8 cellular contexts compared by ENCODE assay signal in genomic region chrX:21374994-21375794, GRCh38. TPM values are rescaled to one million over a fixed set of nuclear protein-coding genes. Genes with fewer than 3 reads are reported as not detected.
A peak's percentile ranks its signal among the peaks of the same experiment; 100 is the strongest.
DNase-seq lines count a peak whose midpoint lies in the region; ATAC-seq and TF ChIP-seq lines count a peak whose summit lies in the region.

No MANE protein-coding gene starts in this region.

- DNase-seq in activated CD4-positive, alpha-beta T cell treated with anti-CD3 and anti-CD28 coated beads for 36 hours, result peak; percentile 21
- DNase-seq in activated CD4-positive, alpha-beta T cell treated with anti-CD3 and anti-CD28 coated beads for 1 hour, result no peak
- DNase-seq in ascending aorta (ENCODE audit: low spot score in 2 of 2) (peak in 1 of 2 donors; percentile 50), left lobe of liver (ENCODE audit: low spot score) (no peak), tibial nerve (ENCODE audit: low spot score in 2 of 2) (no peak), UCSD-AML1 (lab: John Stamatoyannopoulos, UW; ENCODE audit: unreplicated experiment) (no peak)
- DNase-seq in central memory CD4-positive, alpha-beta T cell, result no peak

- no peak for TF ChIP-seq EP300 in tibial nerve (IDR thresholded peaks at IDR 0.05)

- H3K36me3 Mint-ChIP-seq in activated CD4-positive, alpha-beta T cell treated with anti-CD3 and anti-CD28 coated beads for 36 hours (ENCODE audit: low read depth), result no peaks in the 10 kb centered on the region

- POLR2A ChIA-PET in activated CD4-positive, alpha-beta T cell treated with anti-CD3 and anti-CD28 coated beads for 36 hours (lab: Charles Lee), result interaction anchor here (0.6 to 0.8 kb wide), 2 partner anchors 8 to 688 kb away, joined by 3 to 4 read pairs; no protein-coding TSS in a partner anchor

- H3K4me3 Mint-ChIP-seq in activated CD4-positive, alpha-beta T cell treated with anti-CD3 and anti-CD28 coated beads for 36 hours, result peak overlapping the region; percentile 87

- H3K36me3 ChIP-seq in ascending aorta, result no peaks in the 10 kb centered on the region
- H3K36me3 ChIP-seq in tibial nerve, result no peaks in the 10 kb centered on the region

- no peak overlapping the region for H3K27ac ChIP-seq in ascending aorta
- H3K27ac ChIP-seq in tibial nerve, result peak overlapping the region in 3 of 4 donors; percentile 56 to 87 (median 65)

- WGBS in tibial nerve, 2 donors, result 4 to 27% methylated on average over 7 to 46 of the region's 48 CpGs

- H3K27me3 Mint-ChIP-seq in activated CD4-positive, alpha-beta T cell treated with anti-CD3 and anti-CD28 coated beads for 36 hours, result no peaks in the 10 kb centered on the region

- peak overlapping the region; percentile 74 for H3K27ac Mint-ChIP-seq in activated CD4-positive, alpha-beta T cell treated with anti-CD3 and anti-CD28 coated beads for 36 hours

- H3K9me3 Mint-ChIP-seq in activated CD4-positive, alpha-beta T cell treated with anti-CD3 and anti-CD28 coated beads for 36 hours (ENCODE audit: low read depth), result no peaks in the 10 kb centered on the region

- no peak for TF ChIP-seq CTCF in ascending aorta (IDR thresholded peaks at IDR 0.05)
- TF ChIP-seq CTCF in tibial nerve (IDR thresholded peaks at IDR 0.05), result no peak

- H3K4me1 ChIP-seq in ascending aorta (no peaks in the 10 kb centered on the region), tibial nerve (no peaks in the 10 kb centered on the region)

- CTCF ChIA-PET in activated CD4-positive, alpha-beta T cell treated with anti-CD3 and anti-CD28 coated beads for 36 hours (lab: Charles Lee), result no interaction called here

- no peaks in the 10 kb centered on the region for H3K9me3 ChIP-seq in ascending aorta
- H3K9me3 ChIP-seq in tibial nerve, result no peaks in the 10 kb centered on the region

- peaks cover 37% of the 10 kb centered on the region for H3K4me1 Mint-ChIP-seq in activated CD4-positive, alpha-beta T cell treated with anti-CD3 and anti-CD28 coated beads for 36 hours

- intact Hi-C loops in activated CD4-positive, alpha-beta T cell treated with anti-CD3 and anti-CD28 coated beads for 36 hours (cut with DNase I, micrococcal nuclease), result loop anchor here (2.0 to 10.0 kb wide), 6 partner anchors 60 to 1110 kb away; partner anchors contain the start of genes RPS6KA3 (in 2 of the 2), KLHL34 (in 1 of the 2) and MBTPS2 (in 1 of the 2)
- intact Hi-C loops in ascending aorta (cut with DNase I), result no loop called here

- H3K27me3 ChIP-seq in ascending aorta (no peaks in the 10 kb centered on the region), tibial nerve (peaks cover 0 to 3% of the 10 kb centered on the region in 2 donors)

- H3K4me3 ChIP-seq in ascending aorta (peak overlapping the region; percentile 54 to 70), tibial nerve (peak overlapping the region; percentile 45 to 74 (median 52))

- TF ChIP-seq POLR2A in tibial nerve (IDR thresholded peaks at IDR 0.05), result no peak

- peak; percentile 6 for ATAC-seq in activated CD4-positive, alpha-beta T cell treated with anti-CD3 and anti-CD28 coated beads for 36 hours
- peak; percentile 9 for ATAC-seq in HG03135 (IDR thresholded peaks at IDR 0.05; ENCODE audit: unreplicated experiment)
- ATAC-seq in left lobe of liver, result peak; percentile 8

RNA-seq across cellular contexts. Expression of gene CNKSR2, which starts 1.0 kb away (rescaled TPM):
- total RNA-seq in activated CD4-positive, alpha-beta T cell treated with anti-CD3 and anti-CD28 coated beads for 36 hours, result 1 to 10 TPM; 6.2 to 7.3 TPM
- 0.53 TPM for total RNA-seq in ascending aorta
- 2.2 TPM for total RNA-seq in left lobe of liver
- total RNA-seq in tibial nerve, result 10 to 100 TPM; 28.8 to 98.3 (median 56.5) TPM

Comparison
In these comparisons a context has a peak if more than half of its experiments do, and no peak if none do; other contexts are left out.
1. H3K27ac ChIP-seq: peak in tibial nerve (3 of 4); none in ascending aorta (0 of 2).
2. Peak in every context shown above with its lines, with median percentiles within 50 percentile points of each other: ATAC-seq.